Comparison of ENCODE assay signal across 1 cellular context in the genomic region with DNA sequence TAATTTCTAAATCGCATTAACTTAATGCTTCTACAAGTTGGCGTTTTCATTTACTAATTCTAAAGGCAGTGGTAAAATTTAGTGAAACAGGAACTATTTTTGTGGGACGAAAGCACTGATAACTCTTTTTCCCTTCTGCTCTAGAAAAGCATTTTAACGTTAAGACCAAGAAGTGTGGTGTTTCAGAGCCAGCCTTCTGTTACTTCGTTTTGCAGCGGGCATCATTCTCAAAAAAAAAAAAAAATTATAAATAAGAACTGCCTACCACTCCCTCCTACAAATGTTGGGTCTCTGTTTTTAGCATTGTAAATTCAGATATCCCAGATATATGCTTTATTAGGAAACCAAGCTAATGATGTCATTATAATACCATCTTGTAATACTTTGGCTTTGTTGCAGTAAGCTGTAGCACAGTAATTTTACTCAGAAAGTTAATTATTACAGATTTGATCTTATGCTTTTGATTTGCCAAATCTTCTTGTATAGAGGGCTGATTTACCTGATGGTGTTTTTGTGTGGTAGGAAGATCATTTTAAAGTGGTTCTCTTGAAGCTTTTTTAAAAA.
TF ChIP-seq lines count a peak whose summit lies in the region.

No MANE protein-coding gene starts in this region.

TF ChIP-seq in H1, 55 proteins besides CTCF, POLR2A, EP300 and RAD21:
- TF ChIP-seq TEAD4 (IDR thresholded peaks at IDR 0.05; ENCODE audit: low read depth, low read length) = no peak
- TF ChIP-seq JUN (IDR thresholded peaks at IDR 0.05; ENCODE audit: low read depth, low read length) = no peak
- TF ChIP-seq EGR1 (IDR thresholded peaks at IDR 0.05; ENCODE audit: borderline replicate concordance, low read depth, low read length) = no peak
- TF ChIP-seq CREB1 (IDR thresholded peaks at IDR 0.05) = no peak
- TF ChIP-seq ZNF274 (IDR thresholded peaks at IDR 0.05; ENCODE audit: borderline replicate concordance, extremely low read depth, low read length) = no peak
- TF ChIP-seq RNF2 (IDR thresholded peaks at IDR 0.05; ENCODE audit: borderline replicate concordance, low read depth, low read length, missing control alignments, poor library complexity, severe bottlenecking) = no peak
- no peak for TF ChIP-seq FOSL1 (IDR thresholded peaks at IDR 0.05; ENCODE audit: insufficient read depth, low read depth, low read length)
- no peak for TF ChIP-seq RFX5 (IDR thresholded peaks at IDR 0.05; ENCODE audit: borderline replicate concordance, low read depth, low read length)
- no peak for TF ChIP-seq E2F6 (IDR thresholded peaks at IDR 0.05)
- TF ChIP-seq SP4 (IDR thresholded peaks at IDR 0.05; ENCODE audit: low read length) = no peak
- no peak for TF ChIP-seq PHF8 (conservative IDR thresholded peaks at IDR 0.05; ENCODE audit: low read depth, low read length)
- TF ChIP-seq TCF12 (IDR thresholded peaks at IDR 0.05; ENCODE audit: low read depth, low read length) = no peak
- TF ChIP-seq CBX5 (IDR thresholded peaks at IDR 0.05; ENCODE audit: low read depth, low read length) = no peak
- no peak for TF ChIP-seq GABPA (IDR thresholded peaks at IDR 0.05; ENCODE audit: borderline replicate concordance, insufficient read depth, low read length)
- no peak for TF ChIP-seq POU5F1 (IDR thresholded peaks at IDR 0.05; ENCODE audit: low read depth, low read length)
- TF ChIP-seq, protein P1, sequence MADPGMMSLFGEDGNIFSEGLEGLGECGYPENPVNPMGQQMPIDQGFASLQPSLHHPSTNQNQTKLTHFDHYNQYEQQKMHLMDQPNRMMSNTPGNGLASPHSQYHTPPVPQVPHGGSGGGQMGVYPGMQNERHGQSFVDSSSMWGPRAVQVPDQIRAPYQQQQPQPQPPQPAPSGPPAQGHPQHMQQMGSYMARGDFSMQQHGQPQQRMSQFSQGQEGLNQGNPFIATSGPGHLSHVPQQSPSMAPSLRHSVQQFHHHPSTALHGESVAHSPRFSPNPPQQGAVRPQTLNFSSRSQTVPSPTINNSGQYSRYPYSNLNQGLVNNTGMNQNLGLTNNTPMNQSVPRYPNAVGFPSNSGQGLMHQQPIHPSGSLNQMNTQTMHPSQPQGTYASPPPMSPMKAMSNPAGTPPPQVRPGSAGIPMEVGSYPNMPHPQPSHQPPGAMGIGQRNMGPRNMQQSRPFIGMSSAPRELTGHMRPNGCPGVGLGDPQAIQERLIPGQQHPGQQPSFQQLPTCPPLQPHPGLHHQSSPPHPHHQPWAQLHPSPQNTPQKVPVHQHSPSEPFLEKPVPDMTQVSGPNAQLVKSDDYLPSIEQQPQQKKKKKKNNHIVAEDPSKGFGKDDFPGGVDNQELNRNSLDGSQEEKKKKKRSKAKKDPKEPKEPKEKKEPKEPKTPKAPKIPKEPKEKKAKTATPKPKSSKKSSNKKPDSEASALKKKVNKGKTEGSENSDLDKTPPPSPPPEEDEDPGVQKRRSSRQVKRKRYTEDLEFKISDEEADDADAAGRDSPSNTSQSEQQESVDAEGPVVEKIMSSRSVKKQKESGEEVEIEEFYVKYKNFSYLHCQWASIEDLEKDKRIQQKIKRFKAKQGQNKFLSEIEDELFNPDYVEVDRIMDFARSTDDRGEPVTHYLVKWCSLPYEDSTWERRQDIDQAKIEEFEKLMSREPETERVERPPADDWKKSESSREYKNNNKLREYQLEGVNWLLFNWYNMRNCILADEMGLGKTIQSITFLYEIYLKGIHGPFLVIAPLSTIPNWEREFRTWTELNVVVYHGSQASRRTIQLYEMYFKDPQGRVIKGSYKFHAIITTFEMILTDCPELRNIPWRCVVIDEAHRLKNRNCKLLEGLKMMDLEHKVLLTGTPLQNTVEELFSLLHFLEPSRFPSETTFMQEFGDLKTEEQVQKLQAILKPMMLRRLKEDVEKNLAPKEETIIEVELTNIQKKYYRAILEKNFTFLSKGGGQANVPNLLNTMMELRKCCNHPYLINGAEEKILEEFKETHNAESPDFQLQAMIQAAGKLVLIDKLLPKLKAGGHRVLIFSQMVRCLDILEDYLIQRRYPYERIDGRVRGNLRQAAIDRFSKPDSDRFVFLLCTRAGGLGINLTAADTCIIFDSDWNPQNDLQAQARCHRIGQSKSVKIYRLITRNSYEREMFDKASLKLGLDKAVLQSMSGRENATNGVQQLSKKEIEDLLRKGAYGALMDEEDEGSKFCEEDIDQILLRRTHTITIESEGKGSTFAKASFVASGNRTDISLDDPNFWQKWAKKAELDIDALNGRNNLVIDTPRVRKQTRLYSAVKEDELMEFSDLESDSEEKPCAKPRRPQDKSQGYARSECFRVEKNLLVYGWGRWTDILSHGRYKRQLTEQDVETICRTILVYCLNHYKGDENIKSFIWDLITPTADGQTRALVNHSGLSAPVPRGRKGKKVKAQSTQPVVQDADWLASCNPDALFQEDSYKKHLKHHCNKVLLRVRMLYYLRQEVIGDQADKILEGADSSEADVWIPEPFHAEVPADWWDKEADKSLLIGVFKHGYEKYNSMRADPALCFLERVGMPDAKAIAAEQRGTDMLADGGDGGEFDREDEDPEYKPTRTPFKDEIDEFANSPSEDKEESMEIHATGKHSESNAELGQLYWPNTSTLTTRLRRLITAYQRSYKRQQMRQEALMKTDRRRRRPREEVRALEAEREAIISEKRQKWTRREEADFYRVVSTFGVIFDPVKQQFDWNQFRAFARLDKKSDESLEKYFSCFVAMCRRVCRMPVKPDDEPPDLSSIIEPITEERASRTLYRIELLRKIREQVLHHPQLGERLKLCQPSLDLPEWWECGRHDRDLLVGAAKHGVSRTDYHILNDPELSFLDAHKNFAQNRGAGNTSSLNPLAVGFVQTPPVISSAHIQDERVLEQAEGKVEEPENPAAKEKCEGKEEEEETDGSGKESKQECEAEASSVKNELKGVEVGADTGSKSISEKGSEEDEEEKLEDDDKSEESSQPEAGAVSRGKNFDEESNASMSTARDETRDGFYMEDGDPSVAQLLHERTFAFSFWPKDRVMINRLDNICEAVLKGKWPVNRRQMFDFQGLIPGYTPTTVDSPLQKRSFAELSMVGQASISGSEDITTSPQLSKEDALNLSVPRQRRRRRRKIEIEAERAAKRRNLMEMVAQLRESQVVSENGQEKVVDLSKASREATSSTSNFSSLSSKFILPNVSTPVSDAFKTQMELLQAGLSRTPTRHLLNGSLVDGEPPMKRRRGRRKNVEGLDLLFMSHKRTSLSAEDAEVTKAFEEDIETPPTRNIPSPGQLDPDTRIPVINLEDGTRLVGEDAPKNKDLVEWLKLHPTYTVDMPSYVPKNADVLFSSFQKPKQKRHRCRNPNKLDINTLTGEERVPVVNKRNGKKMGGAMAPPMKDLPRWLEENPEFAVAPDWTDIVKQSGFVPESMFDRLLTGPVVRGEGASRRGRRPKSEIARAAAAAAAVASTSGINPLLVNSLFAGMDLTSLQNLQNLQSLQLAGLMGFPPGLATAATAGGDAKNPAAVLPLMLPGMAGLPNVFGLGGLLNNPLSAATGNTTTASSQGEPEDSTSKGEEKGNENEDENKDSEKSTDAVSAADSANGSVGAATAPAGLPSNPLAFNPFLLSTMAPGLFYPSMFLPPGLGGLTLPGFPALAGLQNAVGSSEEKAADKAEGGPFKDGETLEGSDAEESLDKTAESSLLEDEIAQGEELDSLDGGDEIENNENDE (IDR thresholded peaks at IDR 0.05; ENCODE audit: insufficient replicate concordance, low read length) = no peak
TF ChIP-seq in H1: peak in this region for 0.
